1 cellular context compared by ENCODE assay signal in the genomic region with DNA sequence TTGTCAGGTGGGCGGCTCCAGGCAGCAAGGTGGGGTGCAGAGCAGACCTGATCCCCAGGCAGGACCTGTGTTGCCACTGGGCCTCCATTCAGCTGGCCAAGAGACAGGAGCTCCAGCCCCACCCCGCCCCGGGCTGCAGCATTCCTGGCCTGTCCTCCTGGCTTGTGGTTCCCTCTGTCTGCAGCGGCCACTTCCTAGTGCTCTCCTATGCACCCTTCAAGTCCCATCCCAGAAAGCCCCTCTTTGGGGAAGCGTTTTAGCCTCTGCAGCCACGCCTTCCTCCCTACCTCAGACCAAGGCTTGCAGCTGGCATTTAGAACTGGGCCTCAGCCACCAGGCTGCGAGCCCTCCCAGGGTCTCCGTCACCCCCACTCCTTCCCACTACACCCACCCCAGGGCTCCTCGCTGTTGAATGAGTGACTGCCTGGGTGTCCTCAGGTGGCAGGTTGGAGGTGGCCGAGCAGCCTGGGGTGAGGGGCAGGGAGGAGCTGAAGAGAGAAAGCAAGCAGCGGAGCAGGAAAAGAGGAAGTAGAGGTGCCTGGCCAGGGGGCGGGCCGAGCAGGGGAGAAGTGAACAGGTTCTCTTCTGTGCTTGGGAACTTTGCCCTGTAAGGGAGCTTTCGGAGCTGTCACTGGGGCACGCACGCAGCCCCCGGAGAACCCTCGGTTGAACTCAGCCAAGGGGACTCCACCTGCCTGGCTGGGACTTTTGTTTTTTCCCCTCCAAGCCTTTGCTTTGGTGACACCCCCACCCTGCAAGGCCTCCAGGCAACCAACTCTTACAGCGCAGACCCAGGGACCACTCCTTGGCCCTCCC.
TF ChIP-seq lines count a peak whose summit lies in the region.

No MANE protein-coding gene starts in this region.

TF ChIP-seq in H1, 55 proteins besides CTCF, POLR2A, EP300 and RAD21:
- peak; percentile 56; the same call in 1 of the 2 replicates for TF ChIP-seq TAF1 (IDR thresholded peaks at IDR 0.05; ENCODE audit: low read depth, low read length)
- TF ChIP-seq ASH2L (IDR thresholded peaks at IDR 0.05; ENCODE audit: low read length) = peak; percentile 49
- no peak for TF ChIP-seq PHF8 (conservative IDR thresholded peaks at IDR 0.05; ENCODE audit: low read depth, low read length)
- no peak for TF ChIP-seq JUN (IDR thresholded peaks at IDR 0.05; ENCODE audit: low read depth, low read length)
- TF ChIP-seq POLR2AphosphoS5 (IDR thresholded peaks at IDR 0.05; ENCODE audit: low read depth, low read length) = peak; percentile 5; the same call in 1 of the 2 replicates
- no peak for TF ChIP-seq RXRA (IDR thresholded peaks at IDR 0.05; ENCODE audit: insufficient read depth, low read depth, low read length)
- no peak for TF ChIP-seq SP4 (IDR thresholded peaks at IDR 0.05; ENCODE audit: low read length)
